16 cellular contexts compared by ENCODE assay signal in the genomic region with DNA sequence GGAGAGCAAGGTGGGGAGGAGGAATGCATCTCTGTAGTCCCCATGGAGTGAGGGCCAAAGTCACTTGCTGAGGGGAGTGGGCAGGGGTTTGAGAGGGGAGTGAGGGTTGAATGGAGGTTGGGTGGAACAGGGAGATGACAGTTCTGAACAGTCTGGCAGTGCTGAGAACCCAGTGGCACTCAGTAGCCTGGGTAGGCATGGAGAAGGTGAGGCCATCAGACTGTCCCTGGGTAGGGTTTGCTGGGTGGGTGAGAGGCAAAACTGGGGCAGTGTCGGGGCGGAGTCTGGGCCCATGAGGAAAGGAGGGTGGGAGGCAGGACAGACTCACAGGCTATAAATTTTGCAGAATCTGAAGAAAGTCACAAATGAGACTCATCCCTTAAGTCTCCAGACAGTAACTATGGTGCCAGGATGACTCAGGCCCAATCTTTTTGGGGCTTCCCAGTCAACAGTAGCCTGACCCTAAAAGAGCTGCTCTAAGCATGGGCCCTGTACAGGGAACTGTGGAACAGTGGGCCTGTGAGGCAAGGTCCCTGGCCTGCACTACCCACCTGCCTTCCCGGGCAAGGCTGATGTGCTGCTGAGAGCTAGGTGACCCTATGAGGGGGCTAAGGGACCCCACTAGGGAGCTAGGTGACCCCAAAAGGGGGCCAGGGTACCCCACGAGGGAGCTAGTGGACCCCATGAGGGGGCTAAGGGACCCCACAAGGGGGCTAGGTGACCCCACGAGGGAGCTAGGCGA. TPM values are rescaled to one million over a fixed set of nuclear protein-coding genes. Genes with fewer than 3 reads are reported as not detected.
A peak's percentile ranks its signal among the peaks of the same experiment; 100 is the strongest.
DNase-seq lines count a peak whose midpoint lies in the region; ATAC-seq, FAIRE-seq and TF ChIP-seq lines count a peak whose summit lies in the region.
"Had no signal": no experiment of that assay in that cellular context is flagged by ENCODE, and none has a peak within 500 bp of the region (broad histone marks: within the 10 kb centered on the region; RNA-seq: fewer than 3 reads in every experiment).

No MANE protein-coding gene starts in this region.

- H3K9me3 Mint-ChIP-seq in CD8-positive, alpha-beta memory T cell = no peaks in the 10 kb centered on the region
- H3K9me3 Mint-ChIP-seq in progenitor cell of endocrine pancreas (ENCODE audit: low read depth) = no peaks in the 10 kb centered on the region
- H3K9me3 Mint-ChIP-seq: stimulated activated memory B cell treated with anti-CD40 and anti-IgM and Interleukin-4, amounts not matched to agents 10 μg/mL and 1 μg/mL and 100 μg/mL, for 72 hours; WTC11 had no signal

- H2BK12ac ChIP-seq in trophoblast cell (ENCODE audit: low read length) = no peak overlapping the region

- no TSS peak for BruUV-seq in K562 (replicated peaks; lab: Mats Ljungman, UMichigan)

- no peak overlapping the region for H2AK5ac ChIP-seq in trophoblast cell (ENCODE audit: low read length)

- CTCF ChIA-PET in CD8-positive, alpha-beta memory T cell (lab: Charles Lee) = interaction anchor here (1.3 to 1.4 kb wide), 2 partner anchors 12 to 65 kb away, joined by 4 read pairs; no protein-coding TSS in a partner anchor
- CTCF ChIA-PET in HEK293 (lab: Yijun Ruan, JAX) = no interaction called here
- CTCF ChIA-PET in K562 (lab: Yijun Ruan, JAX; ENCODE audit: low intra/inter-chr PET ratio) = no interaction called here

- POLR2A ChIA-PET in CD8-positive, alpha-beta memory T cell (lab: Charles Lee) = interaction anchor here (0.6 to 1.4 kb wide), 2 partner anchors 17 to 81 kb away, joined by 3 to 8 read pairs; a partner anchor contains a TSS
- POLR2A ChIA-PET in HEK293 (lab: Yijun Ruan, JAX) = no interaction called here
- POLR2A ChIA-PET in K562 (lab: Yijun Ruan, JAX) = interaction anchor here (0.5 to 0.9 kb wide), 3 partner anchors 11 to 307 kb away, joined by 3 to 4 read pairs (median 3); no protein-coding TSS in a partner anchor

- no peaks in the 10 kb centered on the region for H3K36me3 ChIP-seq in CD8-positive, alpha-beta memory T cell (ENCODE audit: insufficient read depth, low read length)
- no peaks in the 10 kb centered on the region for H3K36me3 ChIP-seq in HEK293 (ENCODE audit: control insufficient read depth in 2 of 2, insufficient read depth in 1 of 2, low read length in 2 of 2)
- no peaks in the 10 kb centered on the region for H3K36me3 ChIP-seq in K562 (ENCODE audit: control insufficient read depth, insufficient read depth, low read length)
- no peaks in the 10 kb centered on the region for H3K36me3 ChIP-seq in trophoblast cell (ENCODE audit: control insufficient read depth in 1 of 2, insufficient read depth in 2 of 2, low read length in 2 of 2)
- H3K36me3 ChIP-seq: adrenal gland, neutrophil had no signal

- TF ChIP-seq RAD21 in K562 (CRISPR knock-in tag; conservative IDR thresholded peaks at IDR 0.05 in 1 of 2, IDR thresholded peaks at IDR 0.05 in 1 of 2) = no peak

- H3K4me1 Mint-ChIP-seq in CD8-positive, alpha-beta memory T cell = peaks cover 46 to 57% (median 54%) of the 10 kb centered on the region in 3 donors
- peaks cover 12% of the 10 kb centered on the region for H3K4me1 Mint-ChIP-seq in progenitor cell of endocrine pancreas (ENCODE audit: low read depth)

- 2% methylated on average over 3 of the region's 6 CpGs for WGBS in K562 (ENCODE audit: insufficient coverage, low coverage, missing lambda C conversion rate)
- WGBS in trophoblast cell (ENCODE audit: extremely low coverage, insufficient coverage, insufficient read length) = no CpG with 5 or more reads among the region's 6 CpGs

- no peak overlapping the region for H2BK120ac ChIP-seq in trophoblast cell (ENCODE audit: insufficient read depth, low read length, poor library complexity)

- no peak overlapping the region for H3K4me2 ChIP-seq in K562 (ENCODE audit: insufficient read depth, low read length)
- H3K4me2 ChIP-seq in trophoblast cell (ENCODE audit: low read length) = no peak overlapping the region

- H3K4me1 ChIP-seq in CD8-positive, alpha-beta memory T cell (ENCODE audit: insufficient read depth, low read length) = peaks cover 55% of the 10 kb centered on the region
- H3K4me1 ChIP-seq in HEK293 (ENCODE audit: control insufficient read depth, insufficient read depth, low read length) (peaks cover 5% of the 10 kb centered on the region; the same call in 1 of the 2 replicates), K562 (replicated peaks in 1 of 2; ENCODE audit: control insufficient read depth in 2 of 2, insufficient read depth in 2 of 2, low read length in 2 of 2) (no peaks in the 10 kb centered on the region), trophoblast cell (ENCODE audit: control insufficient read depth in 1 of 2, insufficient read depth in 2 of 2, low read length in 2 of 2) (peaks cover 6 to 8% of the 10 kb centered on the region in 2 experiments)
- H3K4me1 ChIP-seq: adrenal gland had no signal

- H3K14ac ChIP-seq in trophoblast cell (ENCODE audit: low read length) = no peak overlapping the region

- peak; percentile 11; the same call in 1 of the 3 replicates for ATAC-seq in K562
- ATAC-seq: Panc1; stimulated activated memory B cell treated with anti-CD40 and anti-IgM and Interleukin-4, amounts not matched to agents 10 μg/mL and 1 μg/mL and 100 μg/mL, for 72 hours; WTC11 had no signal

- H3K36me3 Mint-ChIP-seq in CD8-positive, alpha-beta memory T cell = no peaks in the 10 kb centered on the region
- H3K36me3 Mint-ChIP-seq in progenitor cell of endocrine pancreas (ENCODE audit: insufficient read depth) = no peaks in the 10 kb centered on the region
- H3K36me3 Mint-ChIP-seq: stimulated activated memory B cell treated with anti-CD40 and anti-IgM and Interleukin-4, amounts not matched to agents 10 μg/mL and 1 μg/mL and 100 μg/mL, for 72 hours; WTC11 had no signal

- H3K18ac ChIP-seq in trophoblast cell (ENCODE audit: low read length) = no peak overlapping the region

- H3K9me1 ChIP-seq in K562 (ENCODE audit: control insufficient read depth, insufficient read depth, low read length) = no peaks in the 10 kb centered on the region

- H3K79me1 ChIP-seq in trophoblast cell (ENCODE audit: low read length) = no peaks in the 10 kb centered on the region

- H3K23ac ChIP-seq in trophoblast cell (ENCODE audit: low read length) = peak overlapping the region; percentile 6

- H2AFZ ChIP-seq in K562 (ENCODE audit: low read depth, low read length) (no peak overlapping the region), trophoblast cell (ENCODE audit: insufficient read depth, low read length, poor library complexity) (no peak overlapping the region)

- no peak overlapping the region for H3K4ac ChIP-seq in trophoblast cell (ENCODE audit: low read depth, low read length)

- no peak for FAIRE-seq in K562 (lab: Jason Lieb, UNC)
- FAIRE-seq: HTR-8/SVneo had no signal

- DNase-seq in CD8-positive, alpha-beta memory T cell = no peak
- DNase-seq in K562 (ENCODE audit: extremely low read depth in 1 of 4, low spot score in 3 of 4) (no peak), trophoblast cell (no peak), DMS79 treated with DMSO at 0.1 percent for 48 hours (lab: John Stamatoyannopoulos, UW) (no peak), progenitor cell of endocrine pancreas (ENCODE audit: low spot score, unreplicated experiment) (no peak), CD1c-positive myeloid dendritic cell (ENCODE audit: extremely low spot score) (no peak)
- DNase-seq: adrenal gland, NCI-H2107 had no signal

- no peak overlapping the region for H4K12ac ChIP-seq in trophoblast cell (ENCODE audit: low read depth, low read length)

- no peaks in the 10 kb centered on the region for H3K27me3 ChIP-seq in CD8-positive, alpha-beta memory T cell (ENCODE audit: insufficient read depth, low read length, poor library complexity, severe bottlenecking)
- H3K27me3 ChIP-seq in K562 (ENCODE audit: control insufficient read depth in 2 of 2, insufficient read depth in 2 of 2, low read length in 2 of 2) = peaks cover 64 to 79% of the 10 kb centered on the region in 2 experiments
- H3K27me3 ChIP-seq in trophoblast cell (ENCODE audit: insufficient read depth, low read length) = no peaks in the 10 kb centered on the region
- H3K27me3 ChIP-seq: neutrophil had no signal

- peaks cover 0 to 1% of the 10 kb centered on the region in 2 donors for H3K27me3 Mint-ChIP-seq in CD8-positive, alpha-beta memory T cell
- H3K27me3 Mint-ChIP-seq in progenitor cell of endocrine pancreas = peaks cover 59% of the 10 kb centered on the region

- H3K9ac ChIP-seq in K562 (ENCODE audit: insufficient read depth in 1 of 2, low read depth in 2 of 2, low read length in 2 of 2) = no peak overlapping the region
- no peak overlapping the region for H3K9ac ChIP-seq in trophoblast cell (ENCODE audit: low read length)

- no peak overlapping the region for H4K8ac ChIP-seq in trophoblast cell (ENCODE audit: low read depth, low read length)

- no peaks in the 10 kb centered on the region for H3K9me3 ChIP-seq in CD8-positive, alpha-beta memory T cell (ENCODE audit: low read length)
- H3K9me3 ChIP-seq in HEK293 (ENCODE audit: control insufficient read depth, insufficient read depth, low read depth, low read length) (no peaks in the 10 kb centered on the region), K562 (replicated peaks; ENCODE audit: control insufficient read depth, insufficient read depth, low read depth, low read length) (no peaks in the 10 kb centered on the region), trophoblast cell (ENCODE audit: insufficient read depth, low read depth, low read length) (no peaks in the 10 kb centered on the region)
- H3K9me3 ChIP-seq: adrenal gland, neutrophil had no signal

- intact Hi-C loops in K562 (cut with micrococcal nuclease) = no loop called here

- no peak overlapping the region for H4K91ac ChIP-seq in trophoblast cell (ENCODE audit: low read depth, low read length)

- no peak overlapping the region for H3K4me3 ChIP-seq in CD8-positive, alpha-beta memory T cell (ENCODE audit: low read length)
- no peak overlapping the region for H3K4me3 ChIP-seq in HEK293 (ENCODE audit: low read depth, low read length)
- H3K4me3 ChIP-seq in K562 = no peak overlapping the region
- H3K4me3 ChIP-seq in trophoblast cell (ENCODE audit: low read depth, low read length) = no peak overlapping the region
- H3K4me3 ChIP-seq: adrenal gland had no signal

- H3K27ac ChIP-seq in CD8-positive, alpha-beta memory T cell (ENCODE audit: low read depth, low read length) = peak overlapping the region; percentile 55
- H3K27ac ChIP-seq in HEK293 (ENCODE audit: extremely low read depth, low read depth, low read length) (no peak overlapping the region), K562 (ENCODE audit: extremely low read depth, low read depth, low read length) (no peak overlapping the region), trophoblast cell (ENCODE audit: low read depth, low read length) (no peak overlapping the region)
- H3K27ac ChIP-seq: adrenal gland, neutrophil had no signal

- peaks cover 8% of the 10 kb centered on the region for H4K20me1 ChIP-seq in K562 (replicated peaks; ENCODE audit: control insufficient read depth, insufficient read depth, low read length)

- H2BK5ac ChIP-seq in trophoblast cell (ENCODE audit: low read depth, low read length, poor library complexity) = no peak overlapping the region

- H3K4me3 Mint-ChIP-seq in CD8-positive, alpha-beta memory T cell = peak overlapping the region in 3 of 7 donors; percentile 25 to 79 (median 39)
- no peak overlapping the region for H3K4me3 Mint-ChIP-seq in progenitor cell of endocrine pancreas (ENCODE audit: low read depth)
- H3K4me3 Mint-ChIP-seq: stimulated activated memory B cell treated with anti-CD40 and anti-IgM and Interleukin-4, amounts not matched to agents 10 μg/mL and 1 μg/mL and 100 μg/mL, for 72 hours; WTC11 had no signal

- H3K79me2 ChIP-seq in K562 (ENCODE audit: control insufficient read depth, insufficient read depth, low read length) (no peaks in the 10 kb centered on the region), trophoblast cell (ENCODE audit: control insufficient read depth, insufficient read depth, low read length, poor library complexity) (no peaks in the 10 kb centered on the region)

- in situ Hi-C loops in K562 (cut with MboI) = no loop called here

- peak overlapping the region; percentile 86 to 97 (median 93) for H3K27ac Mint-ChIP-seq in CD8-positive, alpha-beta memory T cell
- no peak overlapping the region for H3K27ac Mint-ChIP-seq in progenitor cell of endocrine pancreas
- H3K27ac Mint-ChIP-seq: stimulated activated memory B cell treated with anti-CD40 and anti-IgM and Interleukin-4, amounts not matched to agents 10 μg/mL and 1 μg/mL and 100 μg/mL, for 72 hours; WTC11 had no signal

- TF ChIP-seq CTCF in HEK293 (tag by site-specific recombination; IDR thresholded peaks at IDR 0.05) (no peak), K562 (IDR thresholded peaks at IDR 0.05 in 2 of 3, conservative IDR thresholded peaks at IDR 0.05 in 1 of 3; ENCODE audit: insufficient read depth in 2 of 3, low read depth in 1 of 3, low read length in 3 of 3) (no peak), progenitor cell of endocrine pancreas (IDR thresholded peaks at IDR 0.05; ENCODE audit: unreplicated experiment) (no peak)

- no peak for TF ChIP-seq POLR2A in K562 (conservative IDR thresholded peaks at IDR 0.05)

- no peak for TF ChIP-seq EP300 in K562 (IDR thresholded peaks at IDR 0.05; ENCODE audit: low read length)

RNA-seq across cellular contexts. Expression of a gene that starts 51.0 kb away (rescaled TPM):
- total RNA-seq in CD8-positive, alpha-beta memory T cell = not detected
- polyA plus RNA-seq in CD8-positive, alpha-beta memory T cell = not detected
- not detected in 2 replicates for total RNA-seq in K562 (2011; cell fraction: chromatin; rRNA removed; ENCODE audit: low replicate concordance)
- total RNA-seq in K562 (2011; cell fraction: nucleolus; rRNA removed) = not detected in 2 replicates
- not detected in 2 replicates for total RNA-seq in K562 (2011; cell fraction: nucleoplasm; rRNA removed)
- 0.20 and 0.27 TPM in 2 replicates for total RNA-seq in K562 (2014; rRNA removed)
- 0.13 TPM in 1 of 2 replicates, not detected in the other for total RNA-seq in K562 (2014; rRNA removed; fragmentation: Illumina TruSeq; extraction: Trizol)
- total RNA-seq in K562 (2015; rRNA removed; fragmentation: Illumina TruSeq; extraction: Trizol) = 0.11 TPM in 1 of 2 replicates, not detected in the other
- 0.11 and 0.35 TPM in 2 replicates for total RNA-seq in K562 (2021)
- polyA plus RNA-seq in K562 (2011; rRNA removed) = not detected in 2 replicates
- polyA plus RNA-seq in K562 (2011; cell fraction: cytosol; rRNA removed) = 0.07 TPM in 1 of 2 replicates, not detected in the other
- polyA plus RNA-seq in K562 (2011; cell fraction: nucleus; rRNA removed) = not detected in 2 replicates
- 0.10 and 0.28 TPM in 2 replicates for polyA plus RNA-seq in K562 (2012)
- polyA plus RNA-seq in K562 (2014; fragmentation: Illumina TruSeq; extraction: Trizol) = 0.12 and 0.16 TPM in 2 replicates
- under 1 TPM; 0.06 TPM for polyA plus RNA-seq in K562 (2014; fragmentation: Nextera tagmentation; extraction: Ambion mirVana)
- 0.09 and 0.27 TPM in 2 replicates for polyA plus RNA-seq in K562 (2014; rRNA removed)
- polyA minus RNA-seq in K562 (2011; rRNA and poly(A)+ RNA removed) = not detected in 2 replicates
- polyA minus RNA-seq in K562 (2011; cell fraction: cytosol; rRNA and poly(A)+ RNA removed) = not detected in 2 replicates
- polyA minus RNA-seq in K562 (2011; cell fraction: nucleus; rRNA and poly(A)+ RNA removed) = not detected in 2 replicates
- polyA plus RNA-seq in trophoblast cell (2013) = not detected in 2 replicates
- not detected in 2 replicates for total RNA-seq in progenitor cell of endocrine pancreas
- total RNA-seq: adrenal gland, cerebellum, lung microvascular endothelial cell had no signal
- polyA plus RNA-seq: adrenal gland had no signal
